ENCODE assay signal across 8 cellular contexts in the genomic region with DNA sequence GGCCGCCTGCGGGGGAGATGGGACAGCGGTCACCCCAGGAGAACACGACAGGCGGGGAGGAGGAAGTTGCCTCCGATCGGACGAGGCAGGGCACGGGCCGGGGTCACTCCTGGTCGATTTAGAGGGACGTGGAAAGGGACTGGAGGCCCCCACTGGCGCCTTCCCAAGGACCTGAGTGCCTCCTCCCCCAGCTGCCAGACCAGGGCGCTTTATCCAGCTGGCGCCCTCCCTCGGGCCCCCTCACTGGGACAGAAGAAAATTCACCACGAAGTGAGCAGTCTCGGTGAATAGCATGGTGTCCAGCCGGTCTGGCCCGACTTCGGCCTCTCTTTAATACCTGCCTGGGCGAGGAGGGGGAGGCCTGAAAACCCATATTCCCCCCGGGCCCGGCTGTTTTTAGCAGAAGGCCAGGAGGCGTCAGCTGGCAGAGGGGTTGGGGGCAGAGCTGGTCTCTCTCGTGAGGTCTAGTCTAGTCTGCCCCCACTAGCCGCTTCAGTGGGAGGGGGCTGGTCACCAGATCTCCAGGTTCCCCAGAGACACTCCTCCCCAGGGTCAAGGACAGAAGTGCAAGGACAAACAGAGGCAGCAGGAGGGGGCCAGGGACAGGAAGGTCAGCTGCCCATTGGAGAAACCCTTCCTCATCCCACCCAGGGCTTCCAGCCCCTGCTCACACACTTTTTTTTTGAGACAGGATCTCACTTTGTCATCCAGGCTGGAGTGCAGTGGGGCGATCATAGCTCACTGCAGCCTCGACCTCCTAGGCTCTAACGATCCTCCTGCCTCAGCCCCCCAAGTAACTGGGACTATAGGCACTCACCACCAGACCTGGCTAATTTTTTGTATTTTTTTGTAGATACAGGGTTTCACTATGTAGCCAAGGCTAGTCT. TPM values are rescaled to one million over a fixed set of nuclear protein-coding genes. Genes with fewer than 3 reads are reported as not detected.
DNase-seq lines count a peak whose midpoint lies in the region; ATAC-seq, FAIRE-seq and TF ChIP-seq lines count a peak whose summit lies in the region.

No MANE protein-coding gene starts in this region.

- H3K27me3 Mint-ChIP-seq in Calu3 (ENCODE audit: unreplicated experiment) (no peaks in the 10 kb centered on the region), HFFc6 (ENCODE audit: insufficient read depth) (peaks cover 4% of the 10 kb centered on the region; the same call in 1 of the 2 replicates), T-helper 17 cell (peaks cover 7% of the 10 kb centered on the region)

- H3K4me1 Mint-ChIP-seq in Calu3 (ENCODE audit: low read depth, unreplicated experiment) (peaks cover 13% of the 10 kb centered on the region), HFFc6 (ENCODE audit: low read depth) (peaks cover 56% of the 10 kb centered on the region), T-helper 17 cell (peaks cover 41% of the 10 kb centered on the region)

- peak overlapping the region; percentile 78 for H3K9ac ChIP-seq in neural cell (ENCODE audit: low read length)

- peak overlapping the region; percentile 35 for H3K27ac Mint-ChIP-seq in Calu3 (ENCODE audit: unreplicated experiment)
- peak overlapping the region; percentile 74 for H3K27ac Mint-ChIP-seq in HFFc6
- peak overlapping the region; percentile 90 for H3K27ac Mint-ChIP-seq in T-helper 17 cell

- no peaks in the 10 kb centered on the region for H3F3A ChIP-seq in neural cell (ENCODE audit: insufficient read depth, low read length, poor library complexity, severe bottlenecking)

- no peaks in the 10 kb centered on the region for H3K36me3 ChIP-seq in neural cell (ENCODE audit: insufficient read depth, low read length)

- TF ChIP-seq CTCF in Calu3 (IDR thresholded peaks at IDR 0.05; ENCODE audit: unreplicated experiment) (no peak), HFFc6 (IDR thresholded peaks at IDR 0.05) (no peak), fibroblast of the aortic adventitia (IDR thresholded peaks at IDR 0.05; ENCODE audit: insufficient read depth, low read length) (no peak), neural cell (IDR thresholded peaks at IDR 0.05; ENCODE audit: poor library complexity, severe bottlenecking) (no peak)

- peak; percentile 49 for DNase-seq in Calu3
- DNase-seq in HFFc6, result peak; percentile 18
- DNase-seq in T-helper 17 cell, result no peak
- peak; percentile 32 for DNase-seq in fibroblast of the aortic adventitia (ENCODE audit: low read depth)
- no peak for DNase-seq in H54 (ENCODE audit: insufficient read length, low spot score)

- H3K4me3 Mint-ChIP-seq in Calu3 (ENCODE audit: low read depth, unreplicated experiment) (peak overlapping the region; percentile 70), HFFc6 (peak overlapping the region; percentile 87), T-helper 17 cell (peak overlapping the region; percentile 85)

- FAIRE-seq in H54 (lab: Jason Lieb, UNC), result no peak

- H3K4me3 ChIP-seq in fibroblast of the aortic adventitia (ENCODE audit: low read depth, low read length) (peak overlapping the region; percentile 78), neural cell (ENCODE audit: low read length) (peak overlapping the region; percentile 72)

- TSS peak; percentile 22 for BruUV-seq in Calu3 (replicated peaks; lab: Mats Ljungman, UMichigan)

- peak overlapping the region; percentile 40 for H3K27ac ChIP-seq in neural cell (ENCODE audit: low read length)

- intact Hi-C loops in Calu3 (cut with micrococcal nuclease; ENCODE audit: unreplicated experiment), result no loop called here

- TF ChIP-seq RAD21 in neural cell (conservative IDR thresholded peaks at IDR 0.05), result peak; percentile 12

- no peaks in the 10 kb centered on the region for H3K9me3 Mint-ChIP-seq in Calu3 (ENCODE audit: low read depth, unreplicated experiment)
- no peaks in the 10 kb centered on the region for H3K9me3 Mint-ChIP-seq in HFFc6

- peak overlapping the region; percentile 64 for H3K4me2 ChIP-seq in neural cell (ENCODE audit: low read length)

- H4K20me1 ChIP-seq in neural cell (ENCODE audit: insufficient read depth), result no peaks in the 10 kb centered on the region

- ATAC-seq in T-helper 17 cell (no peak), HG03139 (IDR thresholded peaks at IDR 0.05; ENCODE audit: unreplicated experiment) (no peak), GM21367 (IDR thresholded peaks at IDR 0.05; ENCODE audit: unreplicated experiment) (no peak)

- no peak for TF ChIP-seq POLR2A in H54 (IDR thresholded peaks at IDR 0.05; ENCODE audit: low read depth, low read length)

- no peak for TF ChIP-seq EP300 in neural cell (conservative IDR thresholded peaks at IDR 0.05; ENCODE audit: poor library complexity, severe bottlenecking)

- CTCF ChIA-PET in Calu3 (lab: Charles Lee), result interaction anchor here (1.2 kb wide), 1 partner anchor 16 kb away, joined by 4 read pairs; the partner anchor contains the start of gene MARCKSL1

- peak overlapping the region; percentile 24 for H2AFZ ChIP-seq in neural cell (ENCODE audit: low read depth, low read length)

- H3K9me2 ChIP-seq in neural cell (ENCODE audit: insufficient read depth, low read length), result no peaks in the 10 kb centered on the region

- peaks cover 35% of the 10 kb centered on the region for H3K36me3 Mint-ChIP-seq in Calu3 (ENCODE audit: insufficient read depth, unreplicated experiment)
- H3K36me3 Mint-ChIP-seq in HFFc6 (ENCODE audit: low read depth), result 0 out of 2 replicates have a peak, but pooled peaks cover 5% of the 10 kb centered on the region
- peaks cover 6% of the 10 kb centered on the region for H3K36me3 Mint-ChIP-seq in T-helper 17 cell (ENCODE audit: low read depth)

- no peaks in the 10 kb centered on the region for H3K79me2 ChIP-seq in neural cell (replicated peaks; ENCODE audit: insufficient read depth, low read length)

- no peaks in the 10 kb centered on the region for H3K9me3 ChIP-seq in T-helper 17 cell (ENCODE audit: control insufficient read depth, low read length, poor library complexity, severe bottlenecking)
- H3K9me3 ChIP-seq in neural cell (ENCODE audit: low read length), result no peaks in the 10 kb centered on the region

- no peaks in the 10 kb centered on the region for H3K27me3 ChIP-seq in neural cell (ENCODE audit: insufficient read depth, low read depth, low read length)

TF ChIP-seq in neural cell, 6 proteins besides CTCF, POLR2A, EP300 and RAD21:
- no peak for TF ChIP-seq POLR2AphosphoS5 (IDR thresholded peaks at IDR 0.05)
- TF ChIP-seq SMC3 (conservative IDR thresholded peaks at IDR 0.05; ENCODE audit: poor library complexity), result no peak
- no peak for TF ChIP-seq EZH2 (IDR thresholded peaks at IDR 0.05; ENCODE audit: borderline replicate concordance, insufficient read depth, low read length, poor library complexity, severe bottlenecking)
- TF ChIP-seq TAF1 (IDR thresholded peaks at IDR 0.05; ENCODE audit: low read depth), result no peak
- no peak for TF ChIP-seq MXI1 (conservative IDR thresholded peaks at IDR 0.05; ENCODE audit: poor library complexity, severe bottlenecking)
- TF ChIP-seq, protein P1, sequence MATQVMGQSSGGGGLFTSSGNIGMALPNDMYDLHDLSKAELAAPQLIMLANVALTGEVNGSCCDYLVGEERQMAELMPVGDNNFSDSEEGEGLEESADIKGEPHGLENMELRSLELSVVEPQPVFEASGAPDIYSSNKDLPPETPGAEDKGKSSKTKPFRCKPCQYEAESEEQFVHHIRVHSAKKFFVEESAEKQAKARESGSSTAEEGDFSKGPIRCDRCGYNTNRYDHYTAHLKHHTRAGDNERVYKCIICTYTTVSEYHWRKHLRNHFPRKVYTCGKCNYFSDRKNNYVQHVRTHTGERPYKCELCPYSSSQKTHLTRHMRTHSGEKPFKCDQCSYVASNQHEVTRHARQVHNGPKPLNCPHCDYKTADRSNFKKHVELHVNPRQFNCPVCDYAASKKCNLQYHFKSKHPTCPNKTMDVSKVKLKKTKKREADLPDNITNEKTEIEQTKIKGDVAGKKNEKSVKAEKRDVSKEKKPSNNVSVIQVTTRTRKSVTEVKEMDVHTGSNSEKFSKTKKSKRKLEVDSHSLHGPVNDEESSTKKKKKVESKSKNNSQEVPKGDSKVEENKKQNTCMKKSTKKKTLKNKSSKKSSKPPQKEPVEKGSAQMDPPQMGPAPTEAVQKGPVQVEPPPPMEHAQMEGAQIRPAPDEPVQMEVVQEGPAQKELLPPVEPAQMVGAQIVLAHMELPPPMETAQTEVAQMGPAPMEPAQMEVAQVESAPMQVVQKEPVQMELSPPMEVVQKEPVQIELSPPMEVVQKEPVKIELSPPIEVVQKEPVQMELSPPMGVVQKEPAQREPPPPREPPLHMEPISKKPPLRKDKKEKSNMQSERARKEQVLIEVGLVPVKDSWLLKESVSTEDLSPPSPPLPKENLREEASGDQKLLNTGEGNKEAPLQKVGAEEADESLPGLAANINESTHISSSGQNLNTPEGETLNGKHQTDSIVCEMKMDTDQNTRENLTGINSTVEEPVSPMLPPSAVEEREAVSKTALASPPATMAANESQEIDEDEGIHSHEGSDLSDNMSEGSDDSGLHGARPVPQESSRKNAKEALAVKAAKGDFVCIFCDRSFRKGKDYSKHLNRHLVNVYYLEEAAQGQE (IDR thresholded peaks at IDR 0.05; ENCODE audit: borderline replicate concordance), result no peak
TF ChIP-seq in neural cell: peak in this region for 0.

RNA-seq across cellular contexts. Expression of gene FAM229A, which starts 10.2 kb away (rescaled TPM):
- total RNA-seq in Calu3 (2022) (7.3 and 7.5 TPM in 2 replicates), T-helper 17 cell (10 to 100 TPM; 30.1 to 32.9 TPM), fibroblast of the aortic adventitia (ENCODE audit: low replicate concordance) (1.6 and 1.7 TPM in 2 replicates)
- total RNA-seq in HFFc6 (2021; fragmentation: NEBNext Ultra II Directional; extraction: Animal tissue kit (Norgen Biotek cat#: 25700)), result 1 to 10 TPM; 1.1 to 3.0 (median 1.7) TPM
- 6.1 and 11.7 TPM in 2 replicates for polyA plus RNA-seq in neural cell
- 4.6 TPM in 2 replicates for polyA minus RNA-seq in neural cell

RNA-seq across cellular contexts. Expression of gene TSSK3, which starts 10.2 kb away (rescaled TPM):
- total RNA-seq in Calu3 (2022) (1.8 and 5.1 TPM in 2 replicates), T-helper 17 cell (1 to 10 TPM in 1 of 2 donors, not detected in 1; 1.2 TPM), fibroblast of the aortic adventitia (ENCODE audit: low replicate concordance) (1.2 and 2.3 TPM in 2 replicates)
- 1 to 10 TPM in 1 of 6 experiments, under 1 TPM in 5; 0.38 to 1.2 (median 0.72) TPM for total RNA-seq in HFFc6 (2021; fragmentation: NEBNext Ultra II Directional; extraction: Animal tissue kit (Norgen Biotek cat#: 25700))
- not detected in 2 replicates for polyA plus RNA-seq in neural cell
- polyA minus RNA-seq in neural cell, result 1.2 TPM in 1 of 2 replicates, not detected in the other

RNA-seq across cellular contexts. Expression of gene MARCKSL1, which starts 16.1 kb away (rescaled TPM):
- total RNA-seq in Calu3 (2022) (169 and 193 TPM in 2 replicates), T-helper 17 cell (10 to 100 TPM; 18.4 to 24.4 TPM), fibroblast of the aortic adventitia (ENCODE audit: low replicate concordance) (14.4 and 106 TPM in 2 replicates)
- total RNA-seq in HFFc6 (2021; fragmentation: NEBNext Ultra II Directional; extraction: Animal tissue kit (Norgen Biotek cat#: 25700)), result 10 to 100 TPM in 4 of 6 experiments, 1 to 10 TPM in 2; 7.8 to 12.8 (median 11.4) TPM
- 694 and 739 TPM in 2 replicates for polyA plus RNA-seq in neural cell
- 393 and 412 TPM in 2 replicates for polyA minus RNA-seq in neural cell

RNA-seq across cellular contexts. Expression of gene BSDC1, which starts 42.1 kb away (rescaled TPM):
- 48.5 and 49.4 TPM in 2 replicates for total RNA-seq in Calu3 (2022)
- 10 to 100 TPM; 52.9 to 65.5 (median 60.1) TPM for total RNA-seq in HFFc6 (2021; fragmentation: NEBNext Ultra II Directional; extraction: Animal tissue kit (Norgen Biotek cat#: 25700))
- 100 to 1,000 TPM; 177 to 181 TPM for total RNA-seq in T-helper 17 cell
- 47.6 and 52.3 TPM in 2 replicates for total RNA-seq in fibroblast of the aortic adventitia (ENCODE audit: low replicate concordance)
- polyA plus RNA-seq in neural cell, result 158 and 189 TPM in 2 replicates
- 133 and 157 TPM in 2 replicates for polyA minus RNA-seq in neural cell

Comparison
In these comparisons a context has a peak if more than half of its experiments do, and no peak if none do; other contexts are left out.
1. DNase-seq: peak in Calu3 (single experiment), HFFc6 (single experiment) and fibroblast of the aortic adventitia (single experiment); none in T-helper 17 cell (0 of 3) and H54 (single experiment).
2. H3K27ac Mint-ChIP-seq: peak in every context shown above with its lines; median percentile 90 in T-helper 17 cell; 74 in HFFc6; 35 in Calu3.
3. Peak in every context shown above with its lines, with median percentiles within 50 percentile points of each other: H3K4me3 Mint-ChIP-seq.